In genomic region chr5:6825678-6826244, GRCh38 we compare ENCODE assay signal across 27 cellular contexts.
"Had no signal": no experiment of that assay in that cellular context is flagged by ENCODE, and none has a peak within 500 bp of the region (broad histone marks: within the 10 kb centered on the region; RNA-seq: fewer than 3 reads in every experiment).

No MANE protein-coding gene starts in this region.

- H3K4me1 ChIP-seq: ascending aorta, breast epithelium, esophagus squamous epithelium had no signal

- DNase-seq: activated CD4-positive, alpha-beta memory T cell treated with anti-CD3 and anti-CD28 coated beads for 36 hours; activated CD4-positive, alpha-beta T cell treated with anti-CD3 and anti-CD28 coated beads for 36 hours; activated CD4-positive, alpha-beta T cell treated with anti-CD3 and anti-CD28 coated beads, Interleukin-2, amount 10 ng/mL, durations not matched to agents 24 days and 14 days; activated CD4-positive, CD25-positive, alpha-beta regulatory T cell; activated CD4-positive, CD25-positive, alpha-beta regulatory T cell treated with anti-CD3 and anti-CD28 coated beads, Interleukin-2, amount 50 U/mL, for 72 hours; activated CD8-positive, alpha-beta memory T cell treated with anti-CD3 and anti-CD28 coated beads, Interleukin-2, amount 10 ng/mL, durations not matched to agents 7 days and 5 days; activated CD8-positive, alpha-beta memory T cell treated with anti-CD3 and anti-CD28 coated beads, Interleukin-2, amount 50 U/mL, for 4 hours; activated CD8-positive, alpha-beta T cell treated with anti-CD3 and anti-CD28 coated beads, Interleukin-2, amount 10 ng/mL, durations not matched to agents 7 days and 5 days; activated effector memory CD4-positive, alpha-beta T cell treated with anti-CD3 and anti-CD28 coated beads, Interleukin-2, amount 50 U/mL, for 16 hours; activated naive CD4-positive, alpha-beta T cell; activated naive CD4-positive, alpha-beta T cell treated with anti-CD3 and anti-CD28 coated beads, Interleukin-2, amount 10 ng/mL, durations not matched to agents 7 days and 5 days; activated naive CD8-positive, alpha-beta T cell treated with anti-CD3 and anti-CD28 coated beads, Interleukin-2, amount 10 ng/mL, durations not matched to agents 7 days and 5 days; activated T-cell treated with anti-CD3 and anti-CD28 coated beads, Interleukin-2, amount 50 U/mL, for 1 hour; activated T-cell treated with anti-CD3 and anti-CD28 coated beads, Interleukin-2, amount 50 U/mL, for 48 hours; cortex of kidney; dermis blood vessel endothelial cell; effector CD4-positive, alpha-beta T cell; effector memory CD8-positive, alpha-beta T cell; erythroblast; esophagus squamous epithelium; foreskin melanocyte; T-helper 2 cell had no signal

- H3K27me3 ChIP-seq: ascending aorta, breast epithelium, cardiac muscle cell had no signal

- ATAC-seq: activated CD4-positive, alpha-beta T cell treated with anti-CD3 and anti-CD28 coated beads for 36 hours; activated CD8-positive, alpha-beta memory T cell treated with anti-CD3 and anti-CD28 coated beads, Interleukin-2, amount 10 ng/mL, durations not matched to agents 7 days and 5 days; activated CD8-positive, alpha-beta T cell treated with anti-CD3 and anti-CD28 coated beads, Interleukin-2, amount 10 ng/mL, durations not matched to agents 7 days and 5 days; activated naive CD4-positive, alpha-beta T cell treated with anti-CD3 and anti-CD28 coated beads, Interleukin-2, amount 50 U/mL, for 72 hours; effector memory CD8-positive, alpha-beta T cell had no signal

- H3K9me3 ChIP-seq: breast epithelium had no signal

- FAIRE-seq: colon had no signal

- H3K27ac ChIP-seq: ascending aorta, breast epithelium, cardiac muscle cell, esophagus squamous epithelium had no signal

- H3K36me3 ChIP-seq: ascending aorta, breast epithelium, cardiac muscle cell, esophagus squamous epithelium had no signal

- H3K4me3 ChIP-seq: ascending aorta, breast epithelium, cardiac muscle cell, esophagus squamous epithelium had no signal
